Comparison of ENCODE assay signal across 23 cellular contexts in the genomic region with DNA sequence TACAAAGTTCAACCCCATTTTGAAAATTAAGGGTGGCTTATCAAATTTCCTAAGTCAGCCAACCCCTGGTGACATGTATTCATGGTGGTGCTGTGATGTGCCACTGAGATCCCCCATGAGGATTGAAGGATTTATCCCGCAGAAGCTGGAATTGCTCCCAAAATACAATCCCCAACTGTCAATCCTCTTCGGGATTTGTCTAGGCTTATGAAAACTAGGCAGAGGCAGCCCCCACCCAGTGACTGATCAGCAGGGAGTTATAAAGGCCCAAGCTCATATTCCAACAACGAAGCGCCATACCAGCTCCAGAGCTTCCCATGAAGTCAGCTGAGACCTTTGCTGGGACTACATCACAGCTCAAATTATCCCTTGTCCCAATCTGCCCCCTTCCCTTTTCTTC.
DNase-seq lines count a peak whose midpoint lies in the region; ATAC-seq and TF ChIP-seq lines count a peak whose summit lies in the region.
"Had no signal": no experiment of that assay in that cellular context is flagged by ENCODE, and none has a peak within 500 bp of the region (broad histone marks: within the 10 kb centered on the region; RNA-seq: fewer than 3 reads in every experiment).

No MANE protein-coding gene starts in this region.

- H3K27me3 Mint-ChIP-seq in natural killer cell treated with Interleukin-12 subunit alpha and Interleukin-12 subunit beta and Interleukin-15 and Interleukin-18, amount 100 ng/mL, for 72 hours: peaks cover 38 to 42% of the 10 kb centered on the region in 2 donors

- TF ChIP-seq CTCF in WERI-Rb-1 (IDR thresholded peaks at IDR 0.05; ENCODE audit: low read depth, low read length) (no peak), osteoblast (IDR thresholded peaks at IDR 0.05; ENCODE audit: extremely low read depth, low read depth, low read length) (no peak)

- H3K9me3 ChIP-seq in WERI-Rb-1 (ENCODE audit: severe bottlenecking) (no peaks in the 10 kb centered on the region), osteoblast (ENCODE audit: low read depth, low read length) (no peaks in the 10 kb centered on the region)
- H3K9me3 ChIP-seq: A549; BE2C; BLaER1 treated with 17β-estradiol and CSF1 and Interleukin-3, amounts not matched to agents 10 nM and 100 nM; HAP-1 had no signal

- no peaks in the 10 kb centered on the region for H4K20me1 ChIP-seq in osteoblast (ENCODE audit: insufficient read depth, low read length)

- H3K4me1 Mint-ChIP-seq in natural killer cell treated with Interleukin-12 subunit alpha and Interleukin-12 subunit beta and Interleukin-15 and Interleukin-18, amount 100 ng/mL, for 72 hours (ENCODE audit: low read depth in 2 of 2): peaks cover 20 to 23% of the 10 kb centered on the region in 2 donors

- H3K4me3 ChIP-seq in WERI-Rb-1 (ENCODE audit: low read depth, low read length): no peak overlapping the region
- H3K4me3 ChIP-seq in osteoblast (ENCODE audit: insufficient read depth, low read length): no peak overlapping the region
- H3K4me3 ChIP-seq: A549; BLaER1 treated with 17β-estradiol and CSF1 and Interleukin-3, amounts not matched to agents 10 nM and 100 nM; HAP-1 had no signal

- H3K79me2 ChIP-seq in osteoblast (ENCODE audit: insufficient read depth, low read length): no peaks in the 10 kb centered on the region

- H3K4me3 Mint-ChIP-seq in natural killer cell treated with Interleukin-12 subunit alpha and Interleukin-12 subunit beta and Interleukin-15 and Interleukin-18, amount 100 ng/mL, for 72 hours: no peak overlapping the region
- H3K4me3 Mint-ChIP-seq: CD14-positive monocyte; CD4-positive, alpha-beta T cell; CD8-positive, alpha-beta memory T cell; HFFc6 had no signal

- H3K27ac ChIP-seq in WERI-Rb-1 (0 out of 2 replicates have a peak overlapping the region, but pooled peaks have one; percentile 4), osteoblast (ENCODE audit: low read depth, low read length) (no peak overlapping the region)
- H3K27ac ChIP-seq: 22Rv1; BLaER1 treated with 17β-estradiol and CSF1 and Interleukin-3, amounts not matched to agents 10 nM and 100 nM had no signal

- H3K4me2 ChIP-seq in osteoblast (ENCODE audit: insufficient read depth, low read length): no peak overlapping the region
- H3K4me2 ChIP-seq: A549; BLaER1 treated with 17β-estradiol and CSF1 and Interleukin-3, amounts not matched to agents 10 nM and 100 nM had no signal

- no peak overlapping the region for H3K27ac Mint-ChIP-seq in natural killer cell treated with Interleukin-12 subunit alpha and Interleukin-12 subunit beta and Interleukin-15 and Interleukin-18, amount 100 ng/mL, for 72 hours
- H3K27ac Mint-ChIP-seq: CD4-positive, alpha-beta T cell; CD8-positive, alpha-beta memory T cell; HFFc6 had no signal

- no peaks in the 10 kb centered on the region for H3K9me3 Mint-ChIP-seq in natural killer cell treated with Interleukin-12 subunit alpha and Interleukin-12 subunit beta and Interleukin-15 and Interleukin-18, amount 100 ng/mL, for 72 hours
- H3K9me3 Mint-ChIP-seq: CD4-positive, alpha-beta T cell; CD8-positive, alpha-beta memory T cell; HFFc6 had no signal

- H2AFZ ChIP-seq in osteoblast (ENCODE audit: low read length): no peak overlapping the region

- peaks cover 15% of the 10 kb centered on the region for H3K4me1 ChIP-seq in osteoblast (ENCODE audit: insufficient read depth, low read length)
- H3K4me1 ChIP-seq: HAP-1 had no signal

- H3K36me3 ChIP-seq in WERI-Rb-1 (no peaks in the 10 kb centered on the region), osteoblast (ENCODE audit: insufficient read depth, low read length) (no peaks in the 10 kb centered on the region)
- H3K36me3 ChIP-seq: BE2C; BLaER1 treated with 17β-estradiol and CSF1 and Interleukin-3, amounts not matched to agents 10 nM and 100 nM; HAP-1 had no signal

- peak; percentile 11 for DNase-seq in NCI-H2171 treated with DMSO at 0.1 percent for 48 hours (lab: John Stamatoyannopoulos, UW)
- no peak for DNase-seq in NCI-H2171 (lab: John Stamatoyannopoulos, UW)
- DNase-seq in WERI-Rb-1: peak; percentile 56
- peak; percentile 59 for DNase-seq in osteoblast (ENCODE audit: insufficient read length, low spot score, missing footprints)
- no peak for DNase-seq in natural killer cell treated with Interleukin-12 subunit alpha and Interleukin-12 subunit beta and Interleukin-15 and Interleukin-18, amount 100 ng/mL, for 72 hours (ENCODE audit: low spot score)
- DNase-seq in 8988T: no peak
- DNase-seq: ACHN; AML-193; BE2C; CD4-positive, alpha-beta T cell; CD8-positive, alpha-beta memory T cell; DMS53; DMS79 treated with DMSO at 0.1 percent for 48 hours; GF-D8; GOT3; HFFc6 had no signal

- ATAC-seq in natural killer cell treated with Interleukin-12 subunit alpha and Interleukin-12 subunit beta and Interleukin-15 and Interleukin-18, amount 100 ng/mL, for 72 hours: no peak
- ATAC-seq in GM21529 (IDR thresholded peaks at IDR 0.05; ENCODE audit: unreplicated experiment) (no peak), GM19395 (IDR thresholded peaks at IDR 0.05; ENCODE audit: unreplicated experiment) (no peak)
- ATAC-seq: A549 had no signal

- no peaks in the 10 kb centered on the region for H3K36me3 Mint-ChIP-seq in natural killer cell treated with Interleukin-12 subunit alpha and Interleukin-12 subunit beta and Interleukin-15 and Interleukin-18, amount 100 ng/mL, for 72 hours
- H3K36me3 Mint-ChIP-seq: CD14-positive monocyte; CD8-positive, alpha-beta memory T cell had no signal

- no peaks in the 10 kb centered on the region for H3K27me3 ChIP-seq in WERI-Rb-1 (ENCODE audit: insufficient read depth, low read depth, severe bottlenecking)
- peaks cover 3% of the 10 kb centered on the region for H3K27me3 ChIP-seq in osteoblast (ENCODE audit: insufficient read depth, low read length)
- H3K27me3 ChIP-seq: BE2C had no signal

Comparison
In these comparisons a context has a peak if more than half of its experiments do, and no peak if none do; other contexts are left out.
1. DNase-seq: peak in NCI-H2171 treated with DMSO at 0.1 percent for 48 hours (single experiment), WERI-Rb-1 (single experiment) and osteoblast (single experiment); none in NCI-H2171 (single experiment), natural killer cell treated with Interleukin-12 subunit alpha and Interleukin-12 subunit beta and Interleukin-15 and Interleukin-18, amount 100 ng/mL, for 72 hours (single experiment) and 8988T (single experiment).